ENCODE assay signal across 9 cellular contexts in genomic region chr15:79283252-79284048, GRCh38. TPM values are rescaled to one million over a fixed set of nuclear protein-coding genes. Genes with fewer than 3 reads are reported as not detected.
DNase-seq lines count a peak whose midpoint lies in the region; ATAC-seq, FAIRE-seq and TF ChIP-seq lines count a peak whose summit lies in the region.
"Had no signal": no experiment of that assay in that cellular context is flagged by ENCODE, and none has a peak within 500 bp of the region (broad histone marks: within the 10 kb centered on the region; RNA-seq: fewer than 3 reads in every experiment).

No MANE protein-coding gene starts in this region.

- H3K36me3 Mint-ChIP-seq in activated CD8-positive, alpha-beta T cell treated with anti-CD3 and anti-CD28 coated beads, Interleukin-2, amount 10 ng/mL, durations not matched to agents 7 days and 5 days (ENCODE audit: low read depth) = no peaks in the 10 kb centered on the region

- peak; percentile 56 for DNase-seq in A673 (ENCODE audit: low spot score)
- DNase-seq in HCT116 (ENCODE audit: low read depth, low spot score) = no peak
- DNase-seq in activated CD8-positive, alpha-beta T cell treated with anti-CD3 and anti-CD28 coated beads, Interleukin-2, amount 10 ng/mL, durations not matched to agents 7 days and 5 days = peak; percentile 54
- DNase-seq in frontal cortex (ENCODE audit: low spot score in 2 of 2) = peak; percentile 40 to 54
- peak; percentile 84 for DNase-seq in posterior vena cava (ENCODE audit: low spot score)
- DNase-seq in MV-4-11 (lab: John Stamatoyannopoulos, UW) = no peak
- DNase-seq in mesenteric fat pad (ENCODE audit: low spot score) = no peak

- no peak overlapping the region for H3K27ac Mint-ChIP-seq in activated CD8-positive, alpha-beta T cell treated with anti-CD3 and anti-CD28 coated beads, Interleukin-2, amount 10 ng/mL, durations not matched to agents 7 days and 5 days

- no peak for ATAC-seq in HCT116
- ATAC-seq in activated CD8-positive, alpha-beta T cell treated with anti-CD3 and anti-CD28 coated beads, Interleukin-2, amount 10 ng/mL, durations not matched to agents 7 days and 5 days = peak; percentile 79
- ATAC-seq in GM18519 (IDR thresholded peaks at IDR 0.05; ENCODE audit: low FRiP score, unreplicated experiment) = no peak

- POLR2A ChIA-PET in A673 (lab: Charles Lee; ENCODE audit: low non-redundant PET) = no interaction called here
- POLR2A ChIA-PET in HCT116 (lab: Charles Lee) = no interaction called here
- POLR2A ChIA-PET in activated CD8-positive, alpha-beta T cell treated with anti-CD3 and anti-CD28 coated beads, Interleukin-2, amount 10 ng/mL, durations not matched to agents 7 days and 5 days (lab: Charles Lee) = no interaction called here

- no peak overlapping the region for H2AFZ ChIP-seq in HCT116 (ENCODE audit: low read depth, low read length, poor library complexity, severe bottlenecking)

- H3K4me1 ChIP-seq in A673 (ENCODE audit: insufficient read depth, low read length, poor library complexity, severe bottlenecking) (no peaks in the 10 kb centered on the region), HCT116 (ENCODE audit: control insufficient read depth in 1 of 2, insufficient read depth in 2 of 2, low read length in 2 of 2) (no peaks in the 10 kb centered on the region)

- H3K9me3 ChIP-seq in A673 (ENCODE audit: low read depth, low read length, poor library complexity, severe bottlenecking) (no peaks in the 10 kb centered on the region), HCT116 (ENCODE audit: control insufficient read depth in 1 of 2, insufficient read depth in 1 of 2, low read depth in 1 of 2, low read length in 2 of 2) (no peaks in the 10 kb centered on the region)

- no peaks in the 10 kb centered on the region for H3K9me2 ChIP-seq in HCT116 (ENCODE audit: insufficient read depth)

- H3K36me3 ChIP-seq in A673 (ENCODE audit: insufficient read depth, low read length, poor library complexity, severe bottlenecking) = no peaks in the 10 kb centered on the region
- no peaks in the 10 kb centered on the region for H3K36me3 ChIP-seq in HCT116 (ENCODE audit: control insufficient read depth in 1 of 2, insufficient read depth in 2 of 2, low read length in 2 of 2)

- RAD21 ChIA-PET in HCT116 (lab: Charles Lee; ENCODE audit: low non-redundant PET in 1 of 2, low total read pairs in 2 of 2, uncharacterized antibody in 2 of 2, unreplicated experiment in 2 of 2) = no interaction called here

- no peak for TF ChIP-seq RAD21 in HCT116 (IDR thresholded peaks at IDR 0.05; ENCODE audit: low read depth)

- H3K79me2 ChIP-seq in HCT116 (ENCODE audit: insufficient read depth, low read length) = no peaks in the 10 kb centered on the region

- no peak overlapping the region for H3K4me3 ChIP-seq in A673 (ENCODE audit: low read depth, low read length, poor library complexity, severe bottlenecking)
- H3K4me3 ChIP-seq in HCT116 (replicated peaks in 1 of 2; ENCODE audit: low read depth in 1 of 2, low read length in 2 of 2) = no peak overlapping the region

- H3K27me3 Mint-ChIP-seq in activated CD8-positive, alpha-beta T cell treated with anti-CD3 and anti-CD28 coated beads, Interleukin-2, amount 10 ng/mL, durations not matched to agents 7 days and 5 days (ENCODE audit: low read depth) = peaks cover 44% of the 10 kb centered on the region

- no peak overlapping the region for H3K9ac ChIP-seq in HCT116 (ENCODE audit: low read length)

- H3K27ac ChIP-seq in A673 (ENCODE audit: low read depth, low read length, poor library complexity, severe bottlenecking) (no peak overlapping the region), HCT116 (ENCODE audit: low read depth, low read length) (no peak overlapping the region)

- no peak for TF ChIP-seq CTCF in A673 (conservative IDR thresholded peaks at IDR 0.05; ENCODE audit: low read depth, low read length)
- no peak for TF ChIP-seq CTCF in HCT116 (IDR thresholded peaks at IDR 0.05 in 2 of 3, conservative IDR thresholded peaks at IDR 0.05 in 1 of 3; ENCODE audit: borderline replicate concordance in 1 of 3, insufficient read depth in 1 of 3, low read depth in 2 of 3, low read length in 2 of 3)

- H4K20me1 ChIP-seq in HCT116 (ENCODE audit: insufficient read depth) = no peaks in the 10 kb centered on the region

- no peaks in the 10 kb centered on the region for H3K9me3 Mint-ChIP-seq in activated CD8-positive, alpha-beta T cell treated with anti-CD3 and anti-CD28 coated beads, Interleukin-2, amount 10 ng/mL, durations not matched to agents 7 days and 5 days (ENCODE audit: insufficient read depth)

- no peak for FAIRE-seq in frontal cortex (lab: Jason Lieb, UNC)
- FAIRE-seq: TTC549 had no signal

- no peak overlapping the region for H3K4me3 Mint-ChIP-seq in activated CD8-positive, alpha-beta T cell treated with anti-CD3 and anti-CD28 coated beads, Interleukin-2, amount 10 ng/mL, durations not matched to agents 7 days and 5 days

- intact Hi-C loops in A673 (cut with micrococcal nuclease; ENCODE audit: unreplicated experiment) (no loop called here), HCT116 (cut with micrococcal nuclease) (no loop called here), posterior vena cava (cut with DNase I) (no loop called here)

- H3K27me3 ChIP-seq in A673 (replicated peaks; ENCODE audit: insufficient read depth, low read depth, low read length, poor library complexity) (peaks cover 97% of the 10 kb centered on the region), HCT116 (ENCODE audit: insufficient read depth, low read length) (peaks cover 19% of the 10 kb centered on the region; the same call in 1 of the 2 replicates)

- TF ChIP-seq POLR2A in HCT116 (IDR thresholded peaks at IDR 0.05; ENCODE audit: borderline replicate concordance, extremely low read depth, insufficient read depth, insufficient read length) = no peak

- BruUV-seq in A673 (replicated peaks; lab: Mats Ljungman, UMichigan) (no TSS peak), HCT116 (replicated peaks; lab: Mats Ljungman, UMichigan) (no TSS peak)

- H3K4me2 ChIP-seq in HCT116 (ENCODE audit: low read length) = no peak overlapping the region

- no peaks in the 10 kb centered on the region for H3K4me1 Mint-ChIP-seq in activated CD8-positive, alpha-beta T cell treated with anti-CD3 and anti-CD28 coated beads, Interleukin-2, amount 10 ng/mL, durations not matched to agents 7 days and 5 days (ENCODE audit: low read depth)

- CTCF ChIA-PET in A673 (lab: Charles Lee) (no interaction called here), HCT116 (lab: Charles Lee) (no interaction called here)
- CTCF ChIA-PET in activated CD8-positive, alpha-beta T cell treated with anti-CD3 and anti-CD28 coated beads, Interleukin-2, amount 10 ng/mL, durations not matched to agents 7 days and 5 days (lab: Charles Lee) = no interaction called here

TF ChIP-seq in HCT116, 20 proteins besides CTCF, POLR2A, EP300 and RAD21 (continues in another document):
- no peak for TF ChIP-seq SRF (IDR thresholded peaks at IDR 0.05; ENCODE audit: low read depth)
- no peak for TF ChIP-seq TCF7L2 (IDR thresholded peaks at IDR 0.05; ENCODE audit: borderline replicate concordance, extremely low read depth, insufficient read depth, insufficient read length)
- TF ChIP-seq, protein P1, sequence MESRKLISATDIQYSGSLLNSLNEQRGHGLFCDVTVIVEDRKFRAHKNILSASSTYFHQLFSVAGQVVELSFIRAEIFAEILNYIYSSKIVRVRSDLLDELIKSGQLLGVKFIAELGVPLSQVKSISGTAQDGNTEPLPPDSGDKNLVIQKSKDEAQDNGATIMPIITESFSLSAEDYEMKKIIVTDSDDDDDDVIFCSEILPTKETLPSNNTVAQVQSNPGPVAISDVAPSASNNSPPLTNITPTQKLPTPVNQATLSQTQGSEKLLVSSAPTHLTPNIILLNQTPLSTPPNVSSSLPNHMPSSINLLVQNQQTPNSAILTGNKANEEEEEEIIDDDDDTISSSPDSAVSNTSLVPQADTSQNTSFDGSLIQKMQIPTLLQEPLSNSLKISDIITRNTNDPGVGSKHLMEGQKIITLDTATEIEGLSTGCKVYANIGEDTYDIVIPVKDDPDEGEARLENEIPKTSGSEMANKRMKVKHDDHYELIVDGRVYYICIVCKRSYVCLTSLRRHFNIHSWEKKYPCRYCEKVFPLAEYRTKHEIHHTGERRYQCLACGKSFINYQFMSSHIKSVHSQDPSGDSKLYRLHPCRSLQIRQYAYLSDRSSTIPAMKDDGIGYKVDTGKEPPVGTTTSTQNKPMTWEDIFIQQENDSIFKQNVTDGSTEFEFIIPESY (IDR thresholded peaks at IDR 0.05; ENCODE audit: extremely low read depth, insufficient replicate concordance, low read length) = no peak

RNA-seq across cellular contexts. Expression of gene ANKRD34C, which starts 0.9 kb away (rescaled TPM):
- total RNA-seq in A673 (2021) = not detected in 2 replicates
- total RNA-seq in HCT116 (2021; ENCODE audit: unreplicated experiment) = not detected
- not detected in 2 replicates for polyA plus RNA-seq in HCT116 (2012)
- not detected for total RNA-seq in activated CD8-positive, alpha-beta T cell treated with anti-CD3 and anti-CD28 coated beads, Interleukin-2, amount 10 ng/mL, durations not matched to agents 7 days and 5 days
- under 0.01 TPM for total RNA-seq in frontal cortex
- total RNA-seq in posterior vena cava = under 1 TPM; 0.14 to 0.19 TPM
- not detected for total RNA-seq in mesenteric fat pad

RNA-seq across cellular contexts. Expression of gene TMED3, which starts 27.5 kb away (rescaled TPM):
- 50.0 and 51.6 TPM in 2 replicates for total RNA-seq in A673 (2021)
- 53.6 TPM for total RNA-seq in HCT116 (2021; ENCODE audit: unreplicated experiment)
- polyA plus RNA-seq in HCT116 (2012) = 62.6 and 81.8 TPM in 2 replicates
- total RNA-seq in activated CD8-positive, alpha-beta T cell treated with anti-CD3 and anti-CD28 coated beads, Interleukin-2, amount 10 ng/mL, durations not matched to agents 7 days and 5 days = 10 to 100 TPM; 37.2 to 38.9 TPM
- total RNA-seq in frontal cortex = 28.5 TPM
- total RNA-seq in posterior vena cava = 10 to 100 TPM; 41.1 to 42.9 TPM
- total RNA-seq in mesenteric fat pad = 27.8 TPM

Comparison
In these comparisons a context has a peak if more than half of its experiments do, and no peak if none do; other contexts are left out.
1. DNase-seq: peak in A673 (single experiment), activated CD8-positive, alpha-beta T cell treated with anti-CD3 and anti-CD28 coated beads, Interleukin-2, amount 10 ng/mL, durations not matched to agents 7 days and 5 days (single experiment), frontal cortex (2 of 2) and posterior vena cava (single experiment); none in HCT116 (single experiment), MV-4-11 (single experiment) and mesenteric fat pad (single experiment).